ENCODE assay signal across 18 cellular contexts in genomic region chr17:27939489-27940465, GRCh38. TPM values are rescaled to one million over a fixed set of nuclear protein-coding genes. Genes with fewer than 3 reads are reported as not detected.
A peak's percentile ranks its signal among the peaks of the same experiment; 100 is the strongest.
DNase-seq lines count a peak whose midpoint lies in the region; ATAC-seq, FAIRE-seq and TF ChIP-seq lines count a peak whose summit lies in the region.
"Had no signal": no experiment of that assay in that cellular context is flagged by ENCODE, and none has a peak within 500 bp of the region (broad histone marks: within the 10 kb centered on the region; RNA-seq: fewer than 3 reads in every experiment).

No MANE protein-coding gene starts in this region.

- no peak for DNase-seq in GM19239 (ENCODE audit: insufficient read length, low spot score)
- DNase-seq in GM12878 (ENCODE audit: low read depth, low spot score) = no peak
- no peak for DNase-seq in stimulated activated CD8-positive, alpha-beta memory T cell treated with anti-CD3 and anti-CD28 coated beads, Interleukin-4, amount 100 ng/mL, for 48 hours
- DNase-seq in activated T-cell treated with anti-CD3 and anti-CD28 coated beads, Interleukin-2, amount 50 U/mL, for 1 hour = no peak
- DNase-seq in brain microvascular endothelial cell = no peak
- DNase-seq: activated naive CD8-positive, alpha-beta T cell treated with anti-CD3 and anti-CD28 coated beads, Interleukin-2, amount 50 U/mL, for 24 hours; DMS53; heart right ventricle; left ventricle myocardium superior; naive thymus-derived CD8-positive, alpha-beta T cell; NCI-H1105 treated with DMSO at 0.1 percent for 48 hours; stimulated activated CD4-positive, alpha-beta T cell treated with anti-CD3 and anti-CD28 coated beads, Interleukin-2, amount 100 ng/mL, for 48 hours had no signal

- no peaks in the 10 kb centered on the region for H4K20me1 ChIP-seq in DOHH2 (ENCODE audit: control insufficient read depth, insufficient read depth, low read depth, low read length)
- no peaks in the 10 kb centered on the region for H4K20me1 ChIP-seq in Loucy (ENCODE audit: insufficient read depth, low read length, poor library complexity, severe bottlenecking)
- no peaks in the 10 kb centered on the region for H4K20me1 ChIP-seq in GM12878 (ENCODE audit: control insufficient read depth, insufficient read depth)

- peak overlapping the region; percentile 65 for H3K4me2 ChIP-seq in DOHH2 (ENCODE audit: low read length)
- H3K4me2 ChIP-seq in Loucy (ENCODE audit: low read depth, low read length, poor library complexity, severe bottlenecking) = no peak overlapping the region
- H3K4me2 ChIP-seq in GM12878 (ENCODE audit: control insufficient read depth, insufficient read depth) = peak overlapping the region; percentile 23

- CTCF ChIA-PET in GM12878 (lab: Yijun Ruan, JAX) = interaction anchor here (0.7 to 2.5 kb wide), 8 partner anchors 9 to 477 kb away, joined by 3 to 17 read pairs (median 4); partner anchors contain the start of genes LYRM9 and NLK

- RAD21 ChIA-PET in GM12878 (lab: Charles Lee; ENCODE audit: unreplicated experiment) = interaction anchor here (1.0 to 2.0 kb wide), 6 partner anchors 46 to 161 kb away, joined by 3 to 9 read pairs (median 4); no protein-coding TSS in a partner anchor

- H3K27ac ChIP-seq in DOHH2 (ENCODE audit: low read depth, low read length) (peak overlapping the region; percentile 9; the same call in 1 of the 2 replicates), GM12878 (ENCODE audit: control insufficient read depth, insufficient read depth) (no peak overlapping the region), brain microvascular endothelial cell (no peak overlapping the region)
- H3K27ac ChIP-seq: heart right ventricle, right atrium auricular region had no signal

- H3K4me3 ChIP-seq in DOHH2 (ENCODE audit: low read length) (peak overlapping the region; percentile 46), Loucy (ENCODE audit: low read length, poor library complexity, severe bottlenecking) (no peak overlapping the region), GM12878 (no peak overlapping the region), brain microvascular endothelial cell (ENCODE audit: low read depth, low read length) (no peak overlapping the region)
- H3K4me3 ChIP-seq: heart right ventricle, right atrium auricular region had no signal

- 34% methylated on average over 7 of the region's 7 CpGs for WGBS in GM12878 (ENCODE audit: insufficient coverage, insufficient replicate concordance, low lambda C conversion rate, missing lambda C conversion rate)

- H3K27me3 ChIP-seq in DOHH2 (ENCODE audit: control insufficient read depth, low read length) = peaks cover 5% of the 10 kb centered on the region; the same call in 1 of the 2 replicates
- H3K27me3 ChIP-seq in Loucy (ENCODE audit: insufficient read depth, low read length, poor library complexity, severe bottlenecking) = no peaks in the 10 kb centered on the region
- H3K27me3 ChIP-seq in GM12878 (replicated peaks in 1 of 2; ENCODE audit: control insufficient read depth in 2 of 2, insufficient read depth in 2 of 2, low read length in 1 of 2) = no peaks in the 10 kb centered on the region
- no peaks in the 10 kb centered on the region for H3K27me3 ChIP-seq in brain microvascular endothelial cell (replicated peaks)
- H3K27me3 ChIP-seq: right atrium auricular region had no signal

- FAIRE-seq in GM19239 (lab: Jason Lieb, UNC) = peak; percentile 57
- peak; percentile 49 for FAIRE-seq in GM12878 (lab: Jason Lieb, UNC)

- SMC1A ChIA-PET in GM12878 (lab: Charles Lee; ENCODE audit: uncharacterized antibody, unreplicated experiment) = interaction anchor here (0.7 to 2.6 kb wide), 9 partner anchors 36 to 147 kb away, joined by 3 to 21 read pairs (median 4); partner anchors contain the start of gene LYRM9

- POLR2A ChIA-PET in GM12878 (lab: Charles Lee) = interaction anchor here (0.5 to 0.7 kb wide), 2 partner anchors 18 to 204 kb away, joined by 3 to 8 read pairs; no protein-coding TSS in a partner anchor

- H3F3A ChIP-seq in DOHH2 (ENCODE audit: control insufficient read depth, insufficient read depth) (no peaks in the 10 kb centered on the region), Loucy (ENCODE audit: low read depth) (no peaks in the 10 kb centered on the region)

- BruUV-seq in GM12878 (replicated peaks; lab: Mats Ljungman, UMichigan) = no TSS peak

- H3K79me2 ChIP-seq in DOHH2 (ENCODE audit: control insufficient read depth, low read length) (no peaks in the 10 kb centered on the region), Loucy (ENCODE audit: insufficient read depth, low read length) (no peaks in the 10 kb centered on the region), GM12878 (ENCODE audit: control insufficient read depth, insufficient read depth, low read length) (no peaks in the 10 kb centered on the region)

- no peaks in the 10 kb centered on the region for H3K36me3 ChIP-seq in DOHH2 (ENCODE audit: control insufficient read depth, low read length)
- no peaks in the 10 kb centered on the region for H3K36me3 ChIP-seq in Loucy (ENCODE audit: insufficient read depth, low read length)
- H3K36me3 ChIP-seq in GM12878 (ENCODE audit: control insufficient read depth in 2 of 2, insufficient read depth in 2 of 2, low read length in 1 of 2) = no peaks in the 10 kb centered on the region
- no peaks in the 10 kb centered on the region for H3K36me3 ChIP-seq in brain microvascular endothelial cell (replicated peaks)
- H3K36me3 ChIP-seq: heart right ventricle, right atrium auricular region had no signal

- H3K9ac ChIP-seq in Loucy (ENCODE audit: low read depth, low read length, poor library complexity, severe bottlenecking) = peak overlapping the region; percentile 6
- H3K9ac ChIP-seq in GM12878 (ENCODE audit: control insufficient read depth, insufficient read depth, low read length) = no peak overlapping the region

- no peak; a peak in 1 of 4 replicates for TF ChIP-seq EP300 in GM12878 (IDR thresholded peaks at IDR 0.05; ENCODE audit: borderline replicate concordance in 1 of 2, control insufficient read depth in 1 of 2, low read depth in 2 of 2, low read length in 2 of 2)

- H2AFZ ChIP-seq in Loucy (ENCODE audit: low read length) (0 out of 2 replicates have a peak overlapping the region, but pooled peaks have one; percentile 10), GM12878 (ENCODE audit: control insufficient read depth, low read depth, low read length) (no peak overlapping the region)

- TF ChIP-seq CTCF in DOHH2 (IDR thresholded peaks at IDR 0.05; ENCODE audit: low read depth, low read length, poor library complexity, severe bottlenecking) = no peak
- no peak for TF ChIP-seq CTCF in Loucy (conservative IDR thresholded peaks at IDR 0.05; ENCODE audit: low read length)
- TF ChIP-seq CTCF in GM12878 (IDR thresholded peaks at IDR 0.05 in 2 of 3, conservative IDR thresholded peaks at IDR 0.05 in 1 of 3; ENCODE audit: control insufficient read depth in 2 of 3, extremely low read depth in 1 of 3, insufficient read depth in 1 of 3, low read depth in 3 of 3, low read length in 3 of 3) = no peak
- TF ChIP-seq CTCF in brain microvascular endothelial cell (IDR thresholded peaks at IDR 0.05; ENCODE audit: low read depth, low read length, missing control alignments) = no peak

- intact Hi-C loops in GM12878 (cut with micrococcal nuclease; ENCODE audit: unreplicated experiment) = loop anchor here (5.0 kb wide), 1 partner anchor 132 kb away; no protein-coding TSS in a partner anchor

- in situ Hi-C loops in GM12878 (cut with MboI) (no loop called here), brain microvascular endothelial cell (cut with HindIII; ENCODE audit: low pct_ligation_motif_present, low sequenced_read_pairs) (no loop called here)

- no peaks in the 10 kb centered on the region for H3K9me3 ChIP-seq in DOHH2 (ENCODE audit: control insufficient read depth, insufficient read depth, low read length)
- H3K9me3 ChIP-seq in Loucy (ENCODE audit: insufficient read depth, low read depth, low read length) = no peaks in the 10 kb centered on the region
- no peaks in the 10 kb centered on the region for H3K9me3 ChIP-seq in GM12878 (replicated peaks; ENCODE audit: control insufficient read depth, insufficient read depth, low read length)
- H3K9me3 ChIP-seq: heart right ventricle, right atrium auricular region had no signal

- no peak for TF ChIP-seq RAD21 in GM12878 (IDR thresholded peaks at IDR 0.05; ENCODE audit: insufficient read depth, low read depth, low read length)

- ATAC-seq in GM12878 (peak; percentile 93), HG03108 (IDR thresholded peaks at IDR 0.05; ENCODE audit: unreplicated experiment) (no peak)
- ATAC-seq: activated naive CD8-positive, alpha-beta T cell treated with anti-CD3 and anti-CD28 coated beads, Interleukin-2, amount 50 U/mL, for 24 hours; left ventricle myocardium superior; naive thymus-derived CD8-positive, alpha-beta T cell; SK-N-SH treated with all-trans-retinoic acid at 6 μM for 48 hours; stimulated activated effector memory CD8-positive, alpha-beta T cell treated with anti-CD3 and anti-CD28 coated beads, Interleukin-12 subunit alpha, Interleukin-12 subunit beta, amount 100 ng/mL, for 72 hours had no signal

- TF ChIP-seq POLR2A in GM12878 (IDR thresholded peaks at IDR 0.05; ENCODE audit: low read depth, low read length) = no peak

- H3K4me1 ChIP-seq in DOHH2 (ENCODE audit: control insufficient read depth, low read length) (peaks cover 36% of the 10 kb centered on the region), Loucy (ENCODE audit: insufficient read depth, low read length, poor library complexity, severe bottlenecking) (no peaks in the 10 kb centered on the region), GM12878 (ENCODE audit: control insufficient read depth, insufficient read depth, low read length) (peaks cover 13% of the 10 kb centered on the region)
- H3K4me1 ChIP-seq: heart right ventricle, right atrium auricular region had no signal

- no peaks in the 10 kb centered on the region for H3K9me2 ChIP-seq in DOHH2 (replicated peaks; ENCODE audit: control insufficient read depth, low read length)
- H3K9me2 ChIP-seq in Loucy (replicated peaks; ENCODE audit: low read depth, low read length) = no peaks in the 10 kb centered on the region

RNA-seq across cellular contexts. Expression of gene LYRM9, which starts 46.6 kb away (rescaled TPM):
- 19.2 and 21.6 TPM in 2 replicates for total RNA-seq in GM12878 (2013; cell fraction: nucleolus; rRNA removed)
- 5.7 and 6.4 TPM in 2 replicates for total RNA-seq in GM12878 (2014; rRNA removed)
- total RNA-seq in GM12878 (2014; rRNA removed; fragmentation: Illumina TruSeq; extraction: Trizol) = 3.5 and 3.8 TPM in 2 replicates
- 4.7 and 5.8 TPM in 2 replicates for total RNA-seq in GM12878 (2021)
- polyA plus RNA-seq in GM12878 (2011; ENCODE audit: low read depth) = 9.0 TPM
- polyA plus RNA-seq in GM12878 (2011; rRNA removed) = 3.3 and 3.5 TPM in 2 replicates
- 3.5 and 4.3 TPM in 2 replicates for polyA plus RNA-seq in GM12878 (2011; cell fraction: cytosol; rRNA removed)
- polyA plus RNA-seq in GM12878 (2011; cell fraction: nucleus; rRNA removed) = 7.5 TPM in 2 replicates
- polyA plus RNA-seq in GM12878 (2012) = 10.0 and 12.0 TPM in 2 replicates
- polyA plus RNA-seq in GM12878 (2014; fragmentation: Illumina TruSeq; extraction: Trizol) = 4.6 and 4.9 TPM in 2 replicates
- polyA plus RNA-seq in GM12878 (2014; fragmentation: Nextera tagmentation; extraction: Ambion mirVana) = 1 to 10 TPM; 1.8 to 2.7 TPM
- 6.1 and 8.3 TPM in 2 replicates for polyA plus RNA-seq in GM12878 (2014; rRNA removed)
- polyA plus RNA-seq in GM12878 (2016; fragmentation: Nextera tagmentation; extraction: Ambion mirVana) = 1 to 10 TPM; 4.6 to 6.7 TPM
- 2.4 and 4.1 TPM in 2 replicates for polyA minus RNA-seq in GM12878 (2011; rRNA and poly(A)+ RNA removed)
- 1.3 and 1.6 TPM in 2 replicates for polyA minus RNA-seq in GM12878 (2011; cell fraction: cytosol; rRNA and poly(A)+ RNA removed)
- polyA minus RNA-seq in GM12878 (2011; cell fraction: nucleus; rRNA and poly(A)+ RNA removed) = 2.4 and 4.3 TPM in 2 replicates
